Comparison of ENCODE assay signal across 7 cellular contexts in genomic region chr15:84748274-84749110, GRCh38. TPM values are rescaled to one million over a fixed set of nuclear protein-coding genes. Genes with fewer than 3 reads are reported as not detected.
DNase-seq lines count a peak whose midpoint lies in the region; ATAC-seq and TF ChIP-seq lines count a peak whose summit lies in the region.

A gene with protein sequence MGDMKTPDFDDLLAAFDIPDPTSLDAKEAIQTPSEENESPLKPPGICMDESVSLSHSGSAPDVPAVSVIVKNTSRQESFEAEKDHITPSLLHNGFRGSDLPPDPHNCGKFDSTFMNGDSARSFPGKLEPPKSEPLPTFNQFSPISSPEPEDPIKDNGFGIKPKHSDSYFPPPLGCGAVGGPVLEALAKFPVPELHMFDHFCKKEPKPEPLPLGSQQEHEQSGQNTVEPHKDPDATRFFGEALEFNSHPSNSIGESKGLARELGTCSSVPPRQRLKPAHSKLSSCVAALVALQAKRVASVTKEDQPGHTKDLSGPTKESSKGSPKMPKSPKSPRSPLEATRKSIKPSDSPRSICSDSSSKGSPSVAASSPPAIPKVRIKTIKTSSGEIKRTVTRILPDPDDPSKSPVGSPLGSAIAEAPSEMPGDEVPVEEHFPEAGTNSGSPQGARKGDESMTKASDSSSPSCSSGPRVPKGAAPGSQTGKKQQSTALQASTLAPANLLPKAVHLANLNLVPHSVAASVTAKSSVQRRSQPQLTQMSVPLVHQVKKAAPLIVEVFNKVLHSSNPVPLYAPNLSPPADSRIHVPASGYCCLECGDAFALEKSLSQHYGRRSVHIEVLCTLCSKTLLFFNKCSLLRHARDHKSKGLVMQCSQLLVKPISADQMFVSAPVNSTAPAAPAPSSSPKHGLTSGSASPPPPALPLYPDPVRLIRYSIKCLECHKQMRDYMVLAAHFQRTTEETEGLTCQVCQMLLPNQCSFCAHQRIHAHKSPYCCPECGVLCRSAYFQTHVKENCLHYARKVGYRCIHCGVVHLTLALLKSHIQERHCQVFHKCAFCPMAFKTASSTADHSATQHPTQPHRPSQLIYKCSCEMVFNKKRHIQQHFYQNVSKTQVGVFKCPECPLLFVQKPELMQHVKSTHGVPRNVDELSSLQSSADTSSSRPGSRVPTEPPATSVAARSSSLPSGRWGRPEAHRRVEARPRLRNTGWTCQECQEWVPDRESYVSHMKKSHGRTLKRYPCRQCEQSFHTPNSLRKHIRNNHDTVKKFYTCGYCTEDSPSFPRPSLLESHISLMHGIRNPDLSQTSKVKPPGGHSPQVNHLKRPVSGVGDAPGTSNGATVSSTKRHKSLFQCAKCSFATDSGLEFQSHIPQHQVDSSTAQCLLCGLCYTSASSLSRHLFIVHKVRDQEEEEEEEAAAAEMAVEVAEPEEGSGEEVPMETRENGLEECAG (N-terminal part only) (plus strand): TSS chr15:84748592. CDS start chr15:84782676, 34,084 bp downstream.

- H3K27me3 Mint-ChIP-seq in activated B cell treated with CpG ODN at 0.5 μM for 24 hours: no peaks in the 10 kb centered on the region

- peak; percentile 63 for DNase-seq in NCI-H146 (lab: John Stamatoyannopoulos, UW)
- peak; percentile 88 for DNase-seq in activated B cell treated with CpG ODN at 0.5 μM for 24 hours
- DNase-seq in caudate nucleus (lab: John Stamatoyannopoulos, UW): peak in 57 of 61 donors; percentile 18 to 89 (median 71)
- DNase-seq in islet precursor cell: peak; percentile 89
- DNase-seq in stimulated activated CD4-positive, alpha-beta T cell treated with anti-CD3 and anti-CD28 coated beads, Interleukin-12 subunit alpha, Interleukin-12 subunit beta, amount 100 ng/mL, for 48 hours (ENCODE audit: low read depth in 2 of 3, low spot score in 1 of 3): peak in 2 of 3 donors; percentile 53 to 69

- H3K4me1 Mint-ChIP-seq in activated B cell treated with CpG ODN at 0.5 μM for 24 hours: peaks cover 70% of the 10 kb centered on the region

- ATAC-seq in GM18502 (IDR thresholded peaks at IDR 0.05; ENCODE audit: poor library complexity, unreplicated experiment) (peak; percentile 57), HG02610 (IDR thresholded peaks at IDR 0.05; ENCODE audit: unreplicated experiment) (peak; percentile 45), activated B cell treated with CpG ODN at 0.5 μM for 24 hours (ENCODE audit: low read depth) (peak; percentile 62)

- peak within 1 kb of the TSS; percentile 97 for H3K4me3 Mint-ChIP-seq in activated B cell treated with CpG ODN at 0.5 μM for 24 hours

- peak within 1 kb of the TSS; percentile 99 for H3K27ac ChIP-seq in caudate nucleus (ENCODE audit: low read depth, low read length)

- intact Hi-C loops in activated B cell treated with CpG ODN at 0.5 μM for 24 hours (cut with micrococcal nuclease): loop anchor here (1.0 to 5.0 kb wide), 7 partner anchors 13 to 94 kb away; partner anchors contain the start of genes NMB, SEC11A and WDR73

- H3K27ac Mint-ChIP-seq in activated B cell treated with CpG ODN at 0.5 μM for 24 hours: peak within 1 kb of the TSS; percentile 99

- peaks cover 20% of the 10 kb centered on the region for H3K36me3 Mint-ChIP-seq in activated B cell treated with CpG ODN at 0.5 μM for 24 hours (ENCODE audit: low read depth)

- H3K9me3 Mint-ChIP-seq in activated B cell treated with CpG ODN at 0.5 μM for 24 hours: no peaks in the 10 kb centered on the region

- POLR2A ChIA-PET in activated B cell treated with CpG ODN at 0.5 μM for 24 hours (lab: Charles Lee): interaction anchor here (0.5 to 4.6 kb wide), 20 partner anchors 9 to 233 kb away, joined by 3 to 127 read pairs (median 5); partner anchors contain the start of genes NMB, PDE8A, SEC11A and WDR73

- no peak for TF ChIP-seq CTCF in activated B cell treated with CpG ODN at 0.5 μM for 24 hours (IDR thresholded peaks at IDR 0.05)

- CTCF ChIA-PET in activated B cell treated with CpG ODN at 0.5 μM for 24 hours (lab: Charles Lee): interaction anchor here (0.9 to 2.5 kb wide), 6 partner anchors 11 to 150 kb away, joined by 3 to 9 read pairs (median 4); partner anchors contain the start of gene SEC11A

RNA-seq across cellular contexts. Expression of the gene that starts here (rescaled TPM):
- 40.6 and 44.3 TPM in 2 replicates for total RNA-seq in activated B cell treated with CpG ODN at 0.5 μM for 24 hours

Comparison
In these comparisons a context has a peak if more than half of its experiments do, and no peak if none do; other contexts are left out.
1. Peak in every context shown above with its lines: DNase-seq, ATAC-seq and H3K27ac ChIP-seq.